In genomic region chr4:109302366-109303140, GRCh38 we compare ENCODE assay signal across 8 cellular contexts. TPM values are rescaled to one million over a fixed set of nuclear protein-coding genes. Genes with fewer than 3 reads are reported as not detected.
DNase-seq lines count a peak whose midpoint lies in the region; ATAC-seq and TF ChIP-seq lines count a peak whose summit lies in the region.

COL25A1 (minus strand) TSS chr4:109302658.

- no peak for DNase-seq in SJSA1 (ENCODE audit: low read depth in 1 of 2, low spot score in 2 of 2)
- peak; percentile 53 for DNase-seq in activated naive CD8-positive, alpha-beta T cell treated with anti-CD3 and anti-CD28 coated beads, Interleukin-2, amount 50 U/mL, for 24 hours
- peak; percentile 69 for DNase-seq in left ventricle myocardium superior
- DNase-seq in psoas muscle = peak; percentile 32 to 59
- no peak for DNase-seq in Kasumi-1 (lab: John Stamatoyannopoulos, UW)

- H3K36me3 ChIP-seq in SJSA1 = no peaks in the 10 kb centered on the region
- H3K36me3 ChIP-seq in psoas muscle (ENCODE audit: insufficient read depth in 1 of 2, low read depth in 1 of 2) = no peaks in the 10 kb centered on the region

- H3K27ac Mint-ChIP-seq in activated naive CD8-positive, alpha-beta T cell treated with anti-CD3 and anti-CD28 coated beads, Interleukin-2, amount 50 U/mL, for 24 hours = no peak within 1 kb of the TSS

- H3K9me3 ChIP-seq in SJSA1 (replicated peaks) = no peaks in the 10 kb centered on the region
- no peaks in the 10 kb centered on the region for H3K9me3 ChIP-seq in psoas muscle

- WGBS in psoas muscle, 3 donors = 1% methylated on average over 72 to 75 of the region's 75 CpGs

- ATAC-seq in GM19463 (IDR thresholded peaks at IDR 0.05; ENCODE audit: unreplicated experiment) = peak; percentile 48
- ATAC-seq in activated naive CD8-positive, alpha-beta T cell treated with anti-CD3 and anti-CD28 coated beads, Interleukin-2, amount 50 U/mL, for 24 hours = peak; percentile 74
- ATAC-seq in left ventricle myocardium superior = peak; percentile 91
- ATAC-seq in psoas muscle = peak; percentile 44 to 81 (median 53)
- ATAC-seq in GM18519 (IDR thresholded peaks at IDR 0.05; ENCODE audit: low FRiP score, unreplicated experiment) = no peak
- no peak for ATAC-seq in GM18870 (IDR thresholded peaks at IDR 0.05; ENCODE audit: unreplicated experiment)

- peak within 1 kb of the TSS; percentile 75 for H3K4me3 Mint-ChIP-seq in activated naive CD8-positive, alpha-beta T cell treated with anti-CD3 and anti-CD28 coated beads, Interleukin-2, amount 50 U/mL, for 24 hours

- H3K36me3 Mint-ChIP-seq in activated naive CD8-positive, alpha-beta T cell treated with anti-CD3 and anti-CD28 coated beads, Interleukin-2, amount 50 U/mL, for 24 hours (ENCODE audit: low read depth) = no peaks in the 10 kb centered on the region

- intact Hi-C loops in left ventricle myocardium superior (cut with micrococcal nuclease) (no loop called here), psoas muscle (cut with DNase I) (loop anchor here (10.0 kb wide), 1 partner anchor 468 kb away; no protein-coding TSS in a partner anchor)

- peaks cover 58% of the 10 kb centered on the region for H3K27me3 Mint-ChIP-seq in activated naive CD8-positive, alpha-beta T cell treated with anti-CD3 and anti-CD28 coated beads, Interleukin-2, amount 50 U/mL, for 24 hours

- peaks cover 15% of the 10 kb centered on the region for H3K4me1 Mint-ChIP-seq in activated naive CD8-positive, alpha-beta T cell treated with anti-CD3 and anti-CD28 coated beads, Interleukin-2, amount 50 U/mL, for 24 hours

- H3K27me3 ChIP-seq in SJSA1 (replicated peaks) (peaks cover 62% of the 10 kb centered on the region), psoas muscle (ENCODE audit: insufficient read depth in 3 of 3, low read length in 2 of 3) (peaks cover 0 to 21% (median 0%) of the 10 kb centered on the region in 3 donors)

- H3K4me1 ChIP-seq in SJSA1 (replicated peaks) (peaks cover 11% of the 10 kb centered on the region), psoas muscle (no peaks in the 10 kb centered on the region)

- peak within 1 kb of the TSS; percentile 26 for H3K4me3 ChIP-seq in SJSA1
- peak within 1 kb of the TSS; percentile 73 for H3K4me3 ChIP-seq in psoas muscle

- no peak for TF ChIP-seq CTCF in psoas muscle (IDR thresholded peaks at IDR 0.05)

- H3K27ac ChIP-seq in SJSA1 = no peak within 1 kb of the TSS
- H3K27ac ChIP-seq in psoas muscle = no peak within 1 kb of the TSS

- H3K9me3 Mint-ChIP-seq in activated naive CD8-positive, alpha-beta T cell treated with anti-CD3 and anti-CD28 coated beads, Interleukin-2, amount 50 U/mL, for 24 hours = no peaks in the 10 kb centered on the region

RNA-seq across cellular contexts. Expression of gene COL25A1, which starts in this region (rescaled TPM):
- 0.16 and 0.42 TPM in 2 replicates for total RNA-seq in SJSA1 (2014; rRNA removed; shearing (Covaris generic))
- 0.37 TPM for total RNA-seq in left ventricle myocardium superior
- total RNA-seq in psoas muscle = under 1 TPM; 0.14 to 0.52 (median 0.36) TPM
- 1 to 10 TPM in 1 of 3 donors, under 1 TPM in 2; 0.35 to 1.5 (median 0.36) TPM for polyA plus RNA-seq in psoas muscle

Comparison
In these comparisons a context has a peak if more than half of its experiments do, and no peak if none do; other contexts are left out.
1. Peak in DNase-seq and ATAC-seq in left ventricle myocardium superior; RNA of the gene not detected or under 1 TPM.
2. ATAC-seq: peak in GM19463 (single experiment), activated naive CD8-positive, alpha-beta T cell treated with anti-CD3 and anti-CD28 coated beads, Interleukin-2, amount 50 U/mL, for 24 hours (single experiment) and psoas muscle (4 of 4); none in GM18519 (single experiment) and GM18870 (single experiment).
3. DNase-seq: peak in activated naive CD8-positive, alpha-beta T cell treated with anti-CD3 and anti-CD28 coated beads, Interleukin-2, amount 50 U/mL, for 24 hours (single experiment) and psoas muscle (2 of 2); none in SJSA1 (0 of 2) and Kasumi-1 (0 of 2).